In genomic region chr20:53513489-53514298, GRCh38 we compare ENCODE assay signal across 1 cellular context.
A peak's percentile ranks its signal among the peaks of the same experiment; 100 is the strongest.
TF ChIP-seq lines count a peak whose summit lies in the region.

No MANE protein-coding gene starts in this region.

TF ChIP-seq in HepG2, 621 proteins besides CTCF, POLR2A, EP300 and RAD21 (continued from another document):
- TF ChIP-seq ZBTB7A (CRISPR knock-in tag; IDR thresholded peaks at IDR 0.05) (0 out of 2 replicates have a peak, but pooled peaks have one; percentile 38), ZNF224 (CRISPR knock-in tag; IDR thresholded peaks at IDR 0.05) (no peak), ZNF652 (CRISPR knock-in tag; IDR thresholded peaks at IDR 0.05; ENCODE audit: borderline replicate concordance, low read depth) (no peak), ZNF343 (CRISPR knock-in tag; IDR thresholded peaks at IDR 0.05) (no peak), ZNF570 (CRISPR knock-in tag; IDR thresholded peaks at IDR 0.05; ENCODE audit: borderline replicate concordance) (no peak), ZNF280B (CRISPR knock-in tag; IDR thresholded peaks at IDR 0.05; ENCODE audit: borderline replicate concordance) (no peak; the same call in 1 of the 2 replicates), SNAPC2 (CRISPR knock-in tag; IDR thresholded peaks at IDR 0.05) (peak; percentile 55; the same call in 1 of the 2 replicates), IRF1 (CRISPR knock-in tag; IDR thresholded peaks at IDR 0.05; ENCODE audit: low read depth) (no peak), ZNF512B (CRISPR knock-in tag; IDR thresholded peaks at IDR 0.05; ENCODE audit: borderline replicate concordance) (no peak), TARDBP (CRISPR knock-in tag; IDR thresholded peaks at IDR 0.05) (no peak), HHEX (CRISPR knock-in tag; IDR thresholded peaks at IDR 0.05) (peak; percentile 81; the same call in 1 of the 2 replicates), CENPT (CRISPR knock-in tag; IDR thresholded peaks at IDR 0.05; ENCODE audit: low read depth) (no peak), NFAT5 (CRISPR knock-in tag; IDR thresholded peaks at IDR 0.05) (no peak), MEIS2 (CRISPR knock-in tag; IDR thresholded peaks at IDR 0.05) (peak; percentile 84; the same call in 1 of the 2 replicates), ZNF292 (CRISPR knock-in tag; IDR thresholded peaks at IDR 0.05; ENCODE audit: borderline replicate concordance, low read depth) (0 out of 2 replicates have a peak, but pooled peaks have one; percentile 3), ZNF350 (CRISPR knock-in tag; IDR thresholded peaks at IDR 0.05; ENCODE audit: borderline replicate concordance, low read depth) (peak; percentile 72; the same call in 1 of the 2 replicates)
